8 cellular contexts compared by ENCODE assay signal in genomic region chr1:92960395-92961130, GRCh38. TPM values are rescaled to one million over a fixed set of nuclear protein-coding genes. Genes with fewer than 3 reads are reported as not detected.
DNase-seq lines count a peak whose midpoint lies in the region; TF ChIP-seq lines count a peak whose summit lies in the region.

No MANE protein-coding gene starts in this region.

- H3K27me3 ChIP-seq in SJCRH30 = no peaks in the 10 kb centered on the region
- no peaks in the 10 kb centered on the region for H3K27me3 ChIP-seq in ovary
- no peaks in the 10 kb centered on the region for H3K27me3 ChIP-seq in transverse colon

- no peaks in the 10 kb centered on the region for H3K9me3 Mint-ChIP-seq in activated naive CD8-positive, alpha-beta T cell treated with anti-CD3 and anti-CD28 coated beads for 36 hours

- in situ Hi-C loops in transverse colon (cut with MboI; ENCODE audit: low pct_ligation_motif_present in 1 of 4, low pct_unique_long_range_greater_than_20kb in 1 of 4, low sequenced_read_pairs in 3 of 4) = no loop called here

- H3K4me3 Mint-ChIP-seq in activated naive CD8-positive, alpha-beta T cell treated with anti-CD3 and anti-CD28 coated beads for 36 hours = peak overlapping the region; percentile 87

- H3K27ac Mint-ChIP-seq in activated naive CD8-positive, alpha-beta T cell treated with anti-CD3 and anti-CD28 coated beads for 36 hours = peak overlapping the region; percentile 94

- H3K9ac ChIP-seq in ES-I3 (ENCODE audit: low read depth, low read length) = peak overlapping the region; percentile 72

- 0 to 1% (median 0%) methylated on average over 35 to 44 of the region's 44 CpGs for WGBS in ovary, 3 donors
- WGBS in transverse colon (ENCODE audit: low coverage in 1 of 2), 2 donors = 0 to 1% methylated on average over 1 to 24 of the region's 44 CpGs

- no peaks in the 10 kb centered on the region for H3K27me3 Mint-ChIP-seq in activated naive CD8-positive, alpha-beta T cell treated with anti-CD3 and anti-CD28 coated beads for 36 hours

- H3K27ac ChIP-seq in SJCRH30 (peak overlapping the region; percentile 72), ovary (peak overlapping the region; percentile 89 to 93), transverse colon (peak overlapping the region; percentile 96 to 98 (median 98))

- H3K4me1 ChIP-seq in ES-I3 (ENCODE audit: insufficient read depth, low read length) = no peaks in the 10 kb centered on the region
- H3K4me1 ChIP-seq in SJCRH30 = 0 out of 2 replicates have a peak, but pooled peaks cover 3% of the 10 kb centered on the region
- peaks cover 4% of the 10 kb centered on the region for H3K4me1 ChIP-seq in ovary (ENCODE audit: insufficient read depth)
- H3K4me1 ChIP-seq in transverse colon = peaks cover 13 to 46% (median 21%) of the 10 kb centered on the region in 4 donors

- no peaks in the 10 kb centered on the region for H3K36me3 ChIP-seq in ES-I3 (ENCODE audit: insufficient read depth, low read length)
- no peaks in the 10 kb centered on the region for H3K36me3 ChIP-seq in SJCRH30
- no peaks in the 10 kb centered on the region for H3K36me3 ChIP-seq in ovary
- H3K36me3 ChIP-seq in transverse colon = no peaks in the 10 kb centered on the region

- intact Hi-C loops in head of caudate nucleus (cut with DNase I) (loop anchor here (1.0 to 5.0 kb wide), 2 partner anchors 101 to 117 kb away; partner anchors contain the start of gene MTF2), ovary (cut with DNase I) (loop anchor here in 2 of 4 donors (5.0 to 10.0 kb wide), 2 partner anchors 103 to 106 kb away; no protein-coding TSS in a partner anchor), transverse colon (cut with DNase I; ENCODE audit: low total_unique reads) (loop anchor here (10.0 kb wide), 1 partner anchor 106 kb away; no protein-coding TSS in a partner anchor)

- H3K4me3 ChIP-seq in SJCRH30 = peak overlapping the region; percentile 96
- H3K4me3 ChIP-seq in ovary = peak overlapping the region; percentile 56
- H3K4me3 ChIP-seq in transverse colon = peak overlapping the region; percentile 76 to 98 (median 90)

- no peaks in the 10 kb centered on the region for H3K9me3 ChIP-seq in ES-I3 (ENCODE audit: control insufficient read depth, insufficient read depth, low read length)
- no peaks in the 10 kb centered on the region for H3K9me3 ChIP-seq in SJCRH30 (replicated peaks)
- no peaks in the 10 kb centered on the region for H3K9me3 ChIP-seq in ovary
- no peaks in the 10 kb centered on the region for H3K9me3 ChIP-seq in transverse colon

- no peak for TF ChIP-seq POLR2A in ovary (IDR thresholded peaks at IDR 0.05)
- peak; percentile 67 for TF ChIP-seq POLR2A in transverse colon (IDR thresholded peaks at IDR 0.05)

- peaks cover 6% of the 10 kb centered on the region for H3K36me3 Mint-ChIP-seq in activated naive CD8-positive, alpha-beta T cell treated with anti-CD3 and anti-CD28 coated beads for 36 hours

- peaks cover 39% of the 10 kb centered on the region for H3K4me1 Mint-ChIP-seq in activated naive CD8-positive, alpha-beta T cell treated with anti-CD3 and anti-CD28 coated beads for 36 hours

- TF ChIP-seq CTCF in ovary (IDR thresholded peaks at IDR 0.05) (peak in 2 of 3 donors; percentile 56 to 62), transverse colon (IDR thresholded peaks at IDR 0.05) (peak; percentile 49 to 81 (median 57))

- DNase-seq in GOT3 (lab: John Stamatoyannopoulos, UW) = peak; percentile 6
- DNase-seq in LHCN-M2 (ENCODE audit: low read depth) = peak; percentile 82
- DNase-seq in SJCRH30 = peak; percentile 62 to 76
- peak; percentile 63 for DNase-seq in activated naive CD8-positive, alpha-beta T cell treated with anti-CD3 and anti-CD28 coated beads for 36 hours
- DNase-seq in head of caudate nucleus = peak; percentile 45 to 91 (median 80)
- DNase-seq in ovary = peak; percentile 39 to 65 (median 50)
- DNase-seq in transverse colon = peak; percentile 74

- no peak for TF ChIP-seq EP300 in ovary (IDR thresholded peaks at IDR 0.05)
- TF ChIP-seq EP300 in transverse colon (IDR thresholded peaks at IDR 0.05; ENCODE audit: low read depth) = no peak

RNA-seq across cellular contexts. Expression of gene DIPK1A, which starts 0.7 kb away (rescaled TPM):
- total RNA-seq in LHCN-M2 (2014; rRNA removed) = 13.1 and 15.8 TPM in 2 replicates
- polyA plus RNA-seq in LHCN-M2 (2012) = 8.1 TPM
- 9.6 and 9.8 TPM in 2 replicates for total RNA-seq in SJCRH30 (2014; rRNA removed; shearing (Covaris generic))
- 1 to 10 TPM; 8.4 to 9.4 TPM for total RNA-seq in activated naive CD8-positive, alpha-beta T cell treated with anti-CD3 and anti-CD28 coated beads for 36 hours
- 10 to 100 TPM in 2 of 7 donors, 1 to 10 TPM in 5; 5.1 to 11.9 (median 8.6) TPM for total RNA-seq in ovary
- polyA plus RNA-seq in ovary = 10 to 100 TPM in 1 of 2 donors, 1 to 10 TPM in 1; 4.7 to 15.4 TPM
- 10 to 100 TPM in 2 of 4 donors, 1 to 10 TPM in 2; 6.0 to 17.9 (median 11.2) TPM for total RNA-seq in transverse colon

Comparison
In these comparisons a context has a peak if more than half of its experiments do, and no peak if none do; other contexts are left out.
1. Peak in every context shown above with its lines: DNase-seq, H3K4me3 ChIP-seq and H3K27ac ChIP-seq.
2. DNase-seq: peak in every context shown above with its lines; median percentile 82 in LHCN-M2; 80 in head of caudate nucleus; 74 in transverse colon; 69 in SJCRH30; 63 in activated naive CD8-positive, alpha-beta T cell treated with anti-CD3 and anti-CD28 coated beads for 36 hours; 50 in ovary; 6 in GOT3.